In genomic region chr5:140251527-140251973, GRCh38 we compare ENCODE assay signal across 8 cellular contexts.
DNase-seq lines count a peak whose midpoint lies in the region; ATAC-seq and TF ChIP-seq lines count a peak whose summit lies in the region.

No MANE protein-coding gene starts in this region.

- no peak for TF ChIP-seq CTCF in MM.1S (IDR thresholded peaks at IDR 0.05; ENCODE audit: low read length)

- H3K4me1 ChIP-seq in MM.1S (ENCODE audit: low read length) = peaks cover 41% of the 10 kb centered on the region

- H4K20me1 ChIP-seq in MM.1S (ENCODE audit: insufficient read depth, low read length) = no peaks in the 10 kb centered on the region

- peaks cover 57% of the 10 kb centered on the region for H3K79me2 ChIP-seq in MM.1S (ENCODE audit: low read length)

- ATAC-seq in GM21381 (IDR thresholded peaks at IDR 0.05; ENCODE audit: unreplicated experiment) (peak; percentile 75), HG03571 (IDR thresholded peaks at IDR 0.05; ENCODE audit: unreplicated experiment) (no peak)

- H3K27me3 ChIP-seq in MM.1S (replicated peaks; ENCODE audit: insufficient read depth, low read length) = no peaks in the 10 kb centered on the region

- H3K4me2 ChIP-seq in MM.1S (ENCODE audit: low read depth, low read length) = peak overlapping the region; percentile 66

- no peaks in the 10 kb centered on the region for H3K9me3 ChIP-seq in MM.1S (replicated peaks; ENCODE audit: insufficient read depth, low read length)

- H3K9me2 ChIP-seq in MM.1S (replicated peaks; ENCODE audit: insufficient read depth, low read length) = no peaks in the 10 kb centered on the region

- DNase-seq in AG08395 (ENCODE audit: low spot score) (peak; percentile 89), MM.1S (peak; percentile 94), foreskin melanocyte (peak; percentile 74), NCI-H446 (lab: John Stamatoyannopoulos, UW) (no peak)
- DNase-seq in activated CD8-positive, alpha-beta memory T cell treated with anti-CD3 and anti-CD28 coated beads for 48 hours (ENCODE audit: low read depth in 2 of 3, low spot score in 2 of 3) = peak; percentile 21 to 52 (median 47)
- DNase-seq in stimulated activated CD4-positive, alpha-beta T cell treated with anti-CD3 and anti-CD28 coated beads, TNF-alpha, amount 100 ng/mL, for 4 hours (ENCODE audit: low read depth in 3 of 3) = peak in 2 of 3 experiments; percentile 26 to 38

- no peak overlapping the region for H2AFZ ChIP-seq in MM.1S (ENCODE audit: low read length)

- peak overlapping the region; percentile 10; the same call in 1 of the 2 replicates for H3K9ac ChIP-seq in MM.1S (ENCODE audit: low read length)

- H3K27ac ChIP-seq in MM.1S (ENCODE audit: low read length) = peak overlapping the region; percentile 65

- no peaks in the 10 kb centered on the region for H3K36me3 ChIP-seq in MM.1S (replicated peaks; ENCODE audit: insufficient read depth, low read length)

- no peak overlapping the region for H3K4me3 ChIP-seq in MM.1S (ENCODE audit: low read length)

- H3F3A ChIP-seq in MM.1S (ENCODE audit: insufficient read depth, low read length) = peaks cover 28% of the 10 kb centered on the region

Comparison
In these comparisons a context has a peak if more than half of its experiments do, and no peak if none do; other contexts are left out.
1. DNase-seq: peak in AG08395 (single experiment), MM.1S (single experiment), activated CD8-positive, alpha-beta memory T cell treated with anti-CD3 and anti-CD28 coated beads for 48 hours (3 of 3), foreskin melanocyte (single experiment) and stimulated activated CD4-positive, alpha-beta T cell treated with anti-CD3 and anti-CD28 coated beads, TNF-alpha, amount 100 ng/mL, for 4 hours (2 of 3); none in NCI-H446 (0 of 2).